16 cellular contexts compared by ENCODE assay signal in the genomic region with DNA sequence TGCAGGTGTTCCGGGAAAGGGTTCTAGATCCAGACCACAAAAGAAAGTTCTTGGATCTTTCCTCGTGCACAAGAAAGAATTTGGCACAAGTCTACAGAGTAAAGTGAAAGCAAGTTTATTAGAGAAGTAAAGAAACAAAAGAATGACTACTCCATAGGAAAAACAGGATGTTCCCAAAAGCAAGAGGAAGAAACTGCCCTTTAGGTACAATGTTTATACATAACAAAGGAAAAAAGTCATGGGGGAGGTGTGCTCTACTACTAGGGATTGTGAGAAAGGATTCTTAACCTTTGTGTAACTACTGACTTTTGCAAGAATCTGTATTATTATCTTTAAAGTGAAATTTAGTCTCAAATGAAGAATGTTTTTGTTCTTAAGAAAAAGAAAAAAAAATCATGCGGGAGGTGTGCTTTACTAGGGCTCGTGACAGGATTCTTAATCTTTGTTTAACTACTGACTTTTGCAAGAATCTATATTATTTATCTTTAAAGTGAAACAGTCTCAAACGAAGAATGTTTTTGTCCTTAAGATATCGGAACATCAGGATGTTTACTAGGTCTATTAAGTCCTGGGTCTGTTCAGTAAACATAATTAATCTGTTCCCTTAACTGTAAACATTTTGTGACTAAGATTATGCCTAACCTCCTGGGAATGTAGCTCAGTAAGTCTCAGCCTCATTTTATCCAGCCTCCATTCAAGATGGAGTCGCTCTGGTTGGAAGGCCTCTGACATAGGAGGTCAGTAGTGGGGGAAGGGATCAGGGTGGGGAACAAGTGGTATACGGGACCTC.
"Had no signal": no experiment of that assay in that cellular context is flagged by ENCODE, and none has a peak within 500 bp of the region (broad histone marks: within the 10 kb centered on the region; RNA-seq: fewer than 3 reads in every experiment).

No MANE protein-coding gene starts in this region.

- H3K27me3 ChIP-seq: stomach, vagina had no signal

- H3K9me3 Mint-ChIP-seq: activated naive CD4-positive, alpha-beta T cell treated with anti-CD3 and anti-CD28 coated beads, Interleukin-2, amount 50 U/mL, for 24 hours; brain; memory B cell had no signal

- H3K27ac ChIP-seq: stomach, vagina had no signal

- H3K36me3 ChIP-seq: stomach, vagina had no signal

- H3K36me3 Mint-ChIP-seq: activated naive CD4-positive, alpha-beta T cell treated with anti-CD3 and anti-CD28 coated beads, Interleukin-2, amount 50 U/mL, for 24 hours; brain; memory B cell had no signal

- FAIRE-seq: frontal cortex, TTC549 had no signal

- H3K4me1 Mint-ChIP-seq: activated naive CD4-positive, alpha-beta T cell treated with anti-CD3 and anti-CD28 coated beads, Interleukin-2, amount 50 U/mL, for 24 hours; brain; endodermal cell; memory B cell; nephron had no signal

- ATAC-seq: activated CD4-positive, CD25-positive, alpha-beta regulatory T cell treated with anti-CD3 and anti-CD28 coated beads, Interleukin-2, amount 50 U/mL, for 24 hours had no signal

- H3K4me3 Mint-ChIP-seq: activated naive CD4-positive, alpha-beta T cell treated with anti-CD3 and anti-CD28 coated beads, Interleukin-2, amount 50 U/mL, for 24 hours; brain; endodermal cell; memory B cell; nephron had no signal

- H3K27ac Mint-ChIP-seq: activated naive CD4-positive, alpha-beta T cell treated with anti-CD3 and anti-CD28 coated beads, Interleukin-2, amount 50 U/mL, for 24 hours; brain; memory B cell; nephron had no signal

- DNase-seq: amygdala; endodermal cell; hippocampal formation; kidney glomerular epithelial cell; stimulated activated CD4-positive, alpha-beta T cell treated with anti-CD3 and anti-CD28 coated beads, Interleukin-4, amount 100 ng/mL, for 4 hours; stomach; T-helper 2 cell had no signal

- H3K9me3 ChIP-seq: vagina had no signal

- H3K4me1 ChIP-seq: stomach, vagina had no signal

- H3K27me3 Mint-ChIP-seq: activated naive CD4-positive, alpha-beta T cell treated with anti-CD3 and anti-CD28 coated beads, Interleukin-2, amount 50 U/mL, for 24 hours; memory B cell had no signal

- H3K4me3 ChIP-seq: skin epidermis, stomach, vagina had no signal
